ENCODE assay signal across 22 cellular contexts in the genomic region with DNA sequence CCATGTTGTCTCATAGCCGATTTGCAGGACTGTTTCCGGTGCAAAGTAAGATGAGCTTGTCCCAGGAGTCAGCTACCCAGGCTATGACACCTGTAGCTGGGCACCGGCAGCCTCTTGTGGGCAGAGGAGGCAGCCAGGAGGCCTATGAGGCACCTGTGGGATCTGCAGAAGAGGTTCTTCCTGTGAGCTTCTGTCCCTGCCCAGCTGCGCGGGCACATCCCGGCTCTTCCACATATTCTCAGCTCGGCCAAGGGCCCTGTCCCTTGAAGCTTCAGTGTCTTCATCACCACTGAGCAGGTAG. TPM values are rescaled to one million over a fixed set of nuclear protein-coding genes. Genes with fewer than 3 reads are reported as not detected.
DNase-seq lines count a peak whose midpoint lies in the region; ATAC-seq and TF ChIP-seq lines count a peak whose summit lies in the region.
"Had no signal": no experiment of that assay in that cellular context is flagged by ENCODE, and none has a peak within 500 bp of the region (broad histone marks: within the 10 kb centered on the region; RNA-seq: fewer than 3 reads in every experiment).

No MANE protein-coding gene starts in this region.

- peaks cover 4% of the 10 kb centered on the region for H3K36me3 ChIP-seq in Caco-2 (ENCODE audit: control insufficient read depth, insufficient read depth, low read length)
- no peaks in the 10 kb centered on the region for H3K36me3 ChIP-seq in osteoblast (ENCODE audit: insufficient read depth, low read length)
- H3K36me3 ChIP-seq in effector memory CD4-positive, alpha-beta T cell (ENCODE audit: control insufficient read depth, insufficient read depth, low read length): no peaks in the 10 kb centered on the region
- H3K36me3 ChIP-seq: BE2C, HAP-1 had no signal

- DNase-seq in Caco-2: no peak
- DNase-seq in WTC11 (ENCODE audit: low spot score): no peak
- DNase-seq in dorsolateral prefrontal cortex: no peak
- no peak for DNase-seq in glutamatergic neuron
- DNase-seq in osteoblast (ENCODE audit: insufficient read length, low spot score, missing footprints): no peak
- no peak for DNase-seq in effector memory CD4-positive, alpha-beta T cell
- DNase-seq: 8988T; ACHN; AML-193; BE2C; Calu3; CD4-positive, alpha-beta T cell; CD8-positive, alpha-beta memory T cell; DMS53; DMS79 treated with DMSO at 0.1 percent for 48 hours; GF-D8 had no signal

- H3K4me1 Mint-ChIP-seq in Caco-2 (ENCODE audit: low read depth, unreplicated experiment): peaks cover 8% of the 10 kb centered on the region
- no peaks in the 10 kb centered on the region for H3K4me1 Mint-ChIP-seq in WTC11
- peaks cover 25% of the 10 kb centered on the region for H3K4me1 Mint-ChIP-seq in glutamatergic neuron (ENCODE audit: low read depth, unreplicated experiment)
- H3K4me1 Mint-ChIP-seq: CD14-positive monocyte; CD8-positive, alpha-beta memory T cell; GM23338 had no signal

- H3K27ac Mint-ChIP-seq in Caco-2 (ENCODE audit: unreplicated experiment): no peak overlapping the region
- H3K27ac Mint-ChIP-seq in WTC11: 0 out of 2 replicates have a peak overlapping the region, but pooled peaks have one; percentile 58
- H3K27ac Mint-ChIP-seq in glutamatergic neuron (ENCODE audit: unreplicated experiment): peak overlapping the region; percentile 55
- H3K27ac Mint-ChIP-seq: CD14-positive monocyte; CD4-positive, alpha-beta T cell had no signal

- H3K27ac ChIP-seq in dorsolateral prefrontal cortex (peak overlapping the region in 30 of 59 donors; percentile 2 to 79 (median 48)), osteoblast (ENCODE audit: low read depth, low read length) (no peak overlapping the region)
- H3K27ac ChIP-seq in effector memory CD4-positive, alpha-beta T cell (ENCODE audit: insufficient read depth, low read length, poor library complexity, severe bottlenecking): no peak overlapping the region
- H3K27ac ChIP-seq: A549; BLaER1 treated with 17β-estradiol and CSF1 and Interleukin-3, amounts not matched to agents 10 nM and 100 nM had no signal

- no peak overlapping the region for H3K4me3 ChIP-seq in Caco-2 (ENCODE audit: low read depth, low read length)
- H3K4me3 ChIP-seq in dorsolateral prefrontal cortex: no peak overlapping the region
- no peak overlapping the region for H3K4me3 ChIP-seq in osteoblast (ENCODE audit: insufficient read depth, low read length)
- no peak overlapping the region for H3K4me3 ChIP-seq in effector memory CD4-positive, alpha-beta T cell (ENCODE audit: insufficient read depth, low read depth, low read length, poor library complexity, severe bottlenecking)
- H3K4me3 ChIP-seq: A549; BLaER1 treated with 17β-estradiol and CSF1 and Interleukin-3, amounts not matched to agents 10 nM and 100 nM; GM23338; HAP-1 had no signal

- no peaks in the 10 kb centered on the region for H3K9me3 Mint-ChIP-seq in Caco-2 (ENCODE audit: unreplicated experiment)
- no peaks in the 10 kb centered on the region for H3K9me3 Mint-ChIP-seq in WTC11
- H3K9me3 Mint-ChIP-seq in glutamatergic neuron (ENCODE audit: unreplicated experiment): peaks cover 14% of the 10 kb centered on the region
- H3K9me3 Mint-ChIP-seq: CD4-positive, alpha-beta T cell; CD8-positive, alpha-beta memory T cell; GM23338 had no signal

- H2AFZ ChIP-seq in osteoblast (ENCODE audit: low read length): no peak overlapping the region
- H2AFZ ChIP-seq: GM23338 had no signal

- no peaks in the 10 kb centered on the region for H3K79me2 ChIP-seq in osteoblast (ENCODE audit: insufficient read depth, low read length)

- no peaks in the 10 kb centered on the region for H3K27me3 Mint-ChIP-seq in Caco-2 (ENCODE audit: insufficient read depth, unreplicated experiment)
- no peaks in the 10 kb centered on the region for H3K27me3 Mint-ChIP-seq in WTC11 (ENCODE audit: low read depth)
- peaks cover 13% of the 10 kb centered on the region for H3K27me3 Mint-ChIP-seq in glutamatergic neuron (ENCODE audit: unreplicated experiment)
- H3K27me3 Mint-ChIP-seq: CD4-positive, alpha-beta T cell; CD8-positive, alpha-beta memory T cell had no signal

- intact Hi-C loops in Caco-2 (cut with micrococcal nuclease; ENCODE audit: unreplicated experiment): no loop called here
- intact Hi-C loops in dorsolateral prefrontal cortex (cut with DNase I): no loop called here

- peaks cover 4% of the 10 kb centered on the region for H4K20me1 ChIP-seq in osteoblast (ENCODE audit: insufficient read depth, low read length)

- H3K36me3 Mint-ChIP-seq in Caco-2 (ENCODE audit: insufficient read depth, unreplicated experiment): peaks cover 10% of the 10 kb centered on the region
- H3K36me3 Mint-ChIP-seq in WTC11: peaks cover 3% of the 10 kb centered on the region; the same call in 1 of the 2 replicates
- peaks cover 4% of the 10 kb centered on the region for H3K36me3 Mint-ChIP-seq in glutamatergic neuron (ENCODE audit: unreplicated experiment)

- TSS peak; percentile 19 for BruUV-seq in Caco-2 (replicated peaks; lab: Mats Ljungman, UMichigan)

- H3K4me2 ChIP-seq in osteoblast (ENCODE audit: insufficient read depth, low read length): no peak overlapping the region
- H3K4me2 ChIP-seq: A549; BLaER1 treated with 17β-estradiol and CSF1 and Interleukin-3, amounts not matched to agents 10 nM and 100 nM; GM23338 had no signal

- H3K4me1 ChIP-seq in Caco-2: peaks cover 17% of the 10 kb centered on the region
- H3K4me1 ChIP-seq in osteoblast (ENCODE audit: insufficient read depth, low read length): no peaks in the 10 kb centered on the region
- H3K4me1 ChIP-seq in effector memory CD4-positive, alpha-beta T cell (ENCODE audit: control insufficient read depth, insufficient read depth, low read length, poor library complexity, severe bottlenecking): no peaks in the 10 kb centered on the region
- H3K4me1 ChIP-seq: BE2C, HAP-1 had no signal

- TF ChIP-seq CTCF in Caco-2 (IDR thresholded peaks at IDR 0.05; ENCODE audit: insufficient read depth in 1 of 2, low read depth in 1 of 2, low read length in 1 of 2, severe bottlenecking in 1 of 2, unreplicated experiment in 1 of 2) (no peak), WTC11 (IDR thresholded peaks at IDR 0.05) (no peak), dorsolateral prefrontal cortex (IDR thresholded peaks at IDR 0.05 in 54 of 56, conservative IDR thresholded peaks at IDR 0.05 in 2 of 56; ENCODE audit: low read depth in 1 of 56, partially characterized antibody in 56 of 56) (no peak), glutamatergic neuron (IDR thresholded peaks at IDR 0.05; ENCODE audit: partially characterized antibody, unreplicated experiment) (no peak), osteoblast (IDR thresholded peaks at IDR 0.05; ENCODE audit: extremely low read depth, low read depth, low read length) (no peak)

- POLR2A ChIA-PET in Caco-2 (lab: Charles Lee) (no interaction called here), WTC11 (lab: Charles Lee) (no interaction called here)

- H3K9me3 ChIP-seq in Caco-2 (no peaks in the 10 kb centered on the region), osteoblast (ENCODE audit: low read depth, low read length) (no peaks in the 10 kb centered on the region)
- H3K9me3 ChIP-seq in effector memory CD4-positive, alpha-beta T cell (ENCODE audit: control insufficient read depth, low read length): no peaks in the 10 kb centered on the region
- H3K9me3 ChIP-seq: A549; BE2C; BLaER1 treated with 17β-estradiol and CSF1 and Interleukin-3, amounts not matched to agents 10 nM and 100 nM; HAP-1 had no signal

- H3K27me3 ChIP-seq in Caco-2 (replicated peaks; ENCODE audit: control insufficient read depth, insufficient read depth, low read length): no peaks in the 10 kb centered on the region
- H3K27me3 ChIP-seq in dorsolateral prefrontal cortex: no peaks in the 10 kb centered on the region
- no peaks in the 10 kb centered on the region for H3K27me3 ChIP-seq in osteoblast (ENCODE audit: insufficient read depth, low read length)
- no peaks in the 10 kb centered on the region for H3K27me3 ChIP-seq in effector memory CD4-positive, alpha-beta T cell (replicated peaks; ENCODE audit: control insufficient read depth, insufficient read depth, low read length, poor library complexity, severe bottlenecking)
- H3K27me3 ChIP-seq: BE2C; BLaER1 treated with 17β-estradiol and CSF1 and Interleukin-3, amounts not matched to agents 10 nM and 100 nM had no signal

- CTCF ChIA-PET in Caco-2 (lab: Charles Lee): no interaction called here
- CTCF ChIA-PET in WTC11 (lab: Charles Lee): interaction anchor here (1.1 to 2.2 kb wide), 3 partner anchors 11 to 144 kb away, joined by 3 to 6 read pairs (median 5); no protein-coding TSS in a partner anchor

- no peak for ATAC-seq in WTC11
- ATAC-seq in HG02884 (IDR thresholded peaks at IDR 0.05; ENCODE audit: unreplicated experiment): no peak

- no peak overlapping the region for H3K4me3 Mint-ChIP-seq in Caco-2 (ENCODE audit: unreplicated experiment)
- H3K4me3 Mint-ChIP-seq in WTC11: no peak overlapping the region
- H3K4me3 Mint-ChIP-seq in glutamatergic neuron (ENCODE audit: unreplicated experiment): no peak overlapping the region
- H3K4me3 Mint-ChIP-seq: CD4-positive, alpha-beta T cell; CD8-positive, alpha-beta memory T cell; GM23338 had no signal

TF ChIP-seq in WTC11, 78 proteins besides CTCF, POLR2A, EP300 and RAD21:
- TF ChIP-seq JAZF1 (CRISPR knock-in tag; IDR thresholded peaks at IDR 0.05): no peak
- no peak for TF ChIP-seq HMGA2 (CRISPR knock-in tag; IDR thresholded peaks at IDR 0.05)

RNA-seq across cellular contexts. Expression of a gene that starts 21.3 kb away (rescaled TPM):
- total RNA-seq in Caco-2 (2022) (85.3 and 87.9 TPM in 2 replicates), WTC11 (2021) (89.3 to 110 TPM (median 93.8 TPM) in 3 replicates), dorsolateral prefrontal cortex (10 to 100 TPM; 18.8 to 69.8 (median 34.2) TPM), glutamatergic neuron (ENCODE audit: unreplicated experiment) (56.1 TPM), osteoblast (25.3 and 27.1 TPM in 2 replicates)

RNA-seq across cellular contexts. Expression of a gene that starts 54.0 kb away (rescaled TPM):
- total RNA-seq in Caco-2 (2022) (0.14 TPM in 1 of 2 replicates, not detected in the other), WTC11 (2021) (0.72 to 1.1 TPM (median 0.94 TPM) in 3 replicates), dorsolateral prefrontal cortex (under 1 TPM in 29 of 120 experiments, not detected in 91; 0.17 to 0.90 (median 0.28) TPM), glutamatergic neuron (ENCODE audit: unreplicated experiment) (not detected), osteoblast (under 0.01 TPM in 1 of 2 replicates, not detected in the other)
- total RNA-seq: Calu3; CD4-positive, alpha-beta T cell; CD8-positive, alpha-beta memory T cell had no signal

Comparison
In these comparisons a context has a peak if more than half of its experiments do, and no peak if none do; other contexts are left out.
1. H3K27ac ChIP-seq: peak in dorsolateral prefrontal cortex (30 of 59); none in osteoblast (single experiment) and effector memory CD4-positive, alpha-beta T cell (single experiment).